38 cellular contexts compared by ENCODE assay signal in the genomic region with DNA sequence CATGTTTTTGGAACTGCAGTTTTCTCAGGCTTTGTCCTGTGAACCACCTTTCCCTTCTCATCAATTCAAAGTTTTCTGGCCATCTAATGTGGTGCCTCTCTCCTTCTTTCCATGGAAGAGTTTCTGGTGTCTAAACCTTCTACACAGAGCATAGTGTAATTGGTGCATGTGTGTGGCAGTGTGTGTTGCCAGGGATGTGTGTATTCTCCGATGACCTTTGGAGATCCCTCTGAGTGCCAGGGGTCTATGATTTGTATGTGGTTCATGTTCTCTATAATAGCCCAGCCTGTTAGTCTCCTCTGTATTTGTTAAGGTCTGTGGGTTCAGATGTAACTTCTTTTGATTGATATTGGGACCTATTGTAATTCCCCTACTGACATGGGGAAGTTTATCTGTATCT. TPM values are rescaled to one million over a fixed set of nuclear protein-coding genes. Genes with fewer than 3 reads are reported as not detected.
"Had no signal": no experiment of that assay in that cellular context is flagged by ENCODE, and none has a peak within 500 bp of the region (broad histone marks: within the 10 kb centered on the region; RNA-seq: fewer than 3 reads in every experiment).

No MANE protein-coding gene starts in this region.

- H3K27ac ChIP-seq: ascending aorta, breast epithelium, cardiac muscle cell, colonic mucosa, epithelial cell of prostate, foreskin keratinocyte, gastrocnemius medialis, WERI-Rb-1 had no signal

- H3K36me3 ChIP-seq: ascending aorta, breast epithelium, cardiac muscle cell, colonic mucosa, gastrocnemius medialis, WERI-Rb-1 had no signal

- H3K27me3 Mint-ChIP-seq: activated CD4-positive, alpha-beta memory T cell treated with anti-CD3 and anti-CD28 coated beads for 36 hours; activated CD4-positive, alpha-beta T cell treated with anti-CD3 and anti-CD28 coated beads for 36 hours; activated CD8-positive, alpha-beta memory T cell treated with anti-CD3 and anti-CD28 coated beads, Interleukin-2, amount 10 ng/mL, durations not matched to agents 7 days and 5 days; activated naive CD4-positive, alpha-beta T cell treated with anti-CD3 and anti-CD28 coated beads, Interleukin-2, amount 50 U/mL, for 24 hours; activated naive CD8-positive, alpha-beta T cell treated with anti-CD3 and anti-CD28 coated beads, Interleukin-2, amount 10 ng/mL, durations not matched to agents 7 days and 5 days; brain had no signal

- H3K27me3 ChIP-seq: ascending aorta, breast epithelium, cardiac muscle cell, colonic mucosa, foreskin keratinocyte had no signal

- H3K36me3 Mint-ChIP-seq: activated CD4-positive, alpha-beta memory T cell treated with anti-CD3 and anti-CD28 coated beads for 36 hours; activated CD8-positive, alpha-beta memory T cell treated with anti-CD3 and anti-CD28 coated beads, Interleukin-2, amount 10 ng/mL, durations not matched to agents 7 days and 5 days; activated naive CD8-positive, alpha-beta T cell treated with anti-CD3 and anti-CD28 coated beads, Interleukin-2, amount 10 ng/mL, durations not matched to agents 7 days and 5 days; brain had no signal

- ATAC-seq: activated CD4-positive, alpha-beta T cell treated with anti-CD3 and anti-CD28 coated beads for 36 hours; activated CD4-positive, CD25-positive, alpha-beta regulatory T cell treated with anti-CD3 and anti-CD28 coated beads, Interleukin-2, amount 50 U/mL, for 24 hours; activated CD8-positive, alpha-beta memory T cell treated with anti-CD3 and anti-CD28 coated beads, Interleukin-2, amount 10 ng/mL, durations not matched to agents 7 days and 5 days; activated CD8-positive, alpha-beta T cell treated with anti-CD3 and anti-CD28 coated beads, Interleukin-2, amount 10 ng/mL, durations not matched to agents 7 days and 5 days; foreskin keratinocyte; gastrocnemius medialis; T-helper 17 cell had no signal

- H3K9me3 Mint-ChIP-seq: activated B cell treated with CpG ODN at 0.5 μM for 24 hours; activated CD4-positive, alpha-beta memory T cell treated with anti-CD3 and anti-CD28 coated beads for 36 hours; activated CD4-positive, alpha-beta T cell treated with anti-CD3 and anti-CD28 coated beads, Interleukin-2, amount 10 ng/mL, durations not matched to agents 24 days and 14 days; activated naive CD4-positive, alpha-beta T cell treated with anti-CD3 and anti-CD28 coated beads for 36 hours; activated naive CD4-positive, alpha-beta T cell treated with anti-CD3 and anti-CD28 coated beads, Interleukin-2, amount 50 U/mL, for 24 hours; activated naive CD8-positive, alpha-beta T cell treated with anti-CD3 and anti-CD28 coated beads, Interleukin-2, amount 10 ng/mL, durations not matched to agents 7 days and 5 days; activated T-helper 1 cell treated with anti-CD3 and anti-CD28 coated beads, Interleukin-12 subunit alpha, Interleukin-12 subunit beta, Interleukin-2, Interleukin-4 antibody, amounts not matched to agents 30 ng/mL and 10 ng/mL and 1 ng/mL, durations not matched to agents 14 hours and 24 hours and 36 hours; activated T-helper 2 cell treated with anti-CD3 and anti-CD28 coated beads, Interferon-gamma antibody, Interleukin-2, Interleukin-4, amounts not matched to agents 10 μg/mL and 5 μg/mL and 100 μg/mL, durations not matched to agents 14 hours and 24 hours and 36 hours; brain; T-helper 2 cell treated with Interferon-gamma antibody and Interleukin-4, amounts not matched to agents 5 μg/mL and 100 μg/mL, for 36 hours had no signal

- FAIRE-seq: endometrium, endothelial cell of umbilical vein had no signal

- H3K27ac Mint-ChIP-seq: activated B cell treated with CpG ODN at 0.5 μM for 24 hours; activated CD4-positive, alpha-beta memory T cell treated with anti-CD3 and anti-CD28 coated beads for 36 hours; activated CD4-positive, alpha-beta T cell treated with anti-CD3 and anti-CD28 coated beads for 36 hours; activated CD4-positive, alpha-beta T cell treated with anti-CD3 and anti-CD28 coated beads, Interleukin-2, amount 10 ng/mL, durations not matched to agents 24 days and 14 days; activated CD8-positive, alpha-beta memory T cell treated with anti-CD3 and anti-CD28 coated beads, Interleukin-2, amount 10 ng/mL, durations not matched to agents 7 days and 5 days; activated CD8-positive, alpha-beta T cell treated with anti-CD3 and anti-CD28 coated beads, Interleukin-2, amount 10 ng/mL, durations not matched to agents 7 days and 5 days; activated naive CD4-positive, alpha-beta T cell treated with anti-CD3 and anti-CD28 coated beads for 36 hours; activated naive CD4-positive, alpha-beta T cell treated with anti-CD3 and anti-CD28 coated beads, Interleukin-2, amount 50 U/mL, for 24 hours; activated naive CD8-positive, alpha-beta T cell treated with anti-CD3 and anti-CD28 coated beads, Interleukin-2, amount 10 ng/mL, durations not matched to agents 7 days and 5 days; activated T-helper 1 cell treated with anti-CD3 and anti-CD28 coated beads, Interleukin-12 subunit alpha, Interleukin-12 subunit beta, Interleukin-2, Interleukin-4 antibody, amounts not matched to agents 30 ng/mL and 10 ng/mL and 1 ng/mL, durations not matched to agents 14 hours and 24 hours and 36 hours; activated T-helper 2 cell treated with anti-CD3 and anti-CD28 coated beads, Interferon-gamma antibody, Interleukin-2, Interleukin-4, amounts not matched to agents 10 μg/mL and 5 μg/mL and 100 μg/mL, durations not matched to agents 14 hours and 24 hours and 36 hours; brain; T-helper 17 cell; T-helper 2 cell treated with Interferon-gamma antibody and Interleukin-4, amounts not matched to agents 5 μg/mL and 100 μg/mL, for 36 hours had no signal

- H3K4me3 Mint-ChIP-seq: activated B cell treated with CpG ODN at 0.5 μM for 24 hours; activated CD4-positive, alpha-beta memory T cell treated with anti-CD3 and anti-CD28 coated beads for 36 hours; activated CD4-positive, alpha-beta T cell treated with anti-CD3 and anti-CD28 coated beads for 36 hours; activated CD4-positive, alpha-beta T cell treated with anti-CD3 and anti-CD28 coated beads, Interleukin-2, amount 10 ng/mL, durations not matched to agents 24 days and 14 days; activated CD8-positive, alpha-beta memory T cell treated with anti-CD3 and anti-CD28 coated beads, Interleukin-2, amount 10 ng/mL, durations not matched to agents 7 days and 5 days; activated CD8-positive, alpha-beta T cell treated with anti-CD3 and anti-CD28 coated beads, Interleukin-2, amount 10 ng/mL, durations not matched to agents 7 days and 5 days; activated naive CD4-positive, alpha-beta T cell treated with anti-CD3 and anti-CD28 coated beads for 36 hours; activated naive CD4-positive, alpha-beta T cell treated with anti-CD3 and anti-CD28 coated beads, Interleukin-2, amount 50 U/mL, for 24 hours; activated naive CD8-positive, alpha-beta T cell treated with anti-CD3 and anti-CD28 coated beads, Interleukin-2, amount 10 ng/mL, durations not matched to agents 7 days and 5 days; activated T-helper 1 cell treated with anti-CD3 and anti-CD28 coated beads, Interleukin-12 subunit alpha, Interleukin-12 subunit beta, Interleukin-2, Interleukin-4 antibody, amounts not matched to agents 30 ng/mL and 10 ng/mL and 1 ng/mL, durations not matched to agents 14 hours and 24 hours and 36 hours; brain; T-helper 17 cell; T-helper 2 cell treated with Interferon-gamma antibody and Interleukin-4, amounts not matched to agents 5 μg/mL and 100 μg/mL, for 36 hours had no signal

- H3K4me3 ChIP-seq: ascending aorta, breast epithelium, cardiac muscle cell, colonic mucosa, gastrocnemius medialis had no signal

- H3K4me1 Mint-ChIP-seq: activated B cell treated with CpG ODN at 0.5 μM for 24 hours; activated CD4-positive, alpha-beta T cell treated with anti-CD3 and anti-CD28 coated beads, Interleukin-2, amount 10 ng/mL, durations not matched to agents 24 days and 14 days; activated CD8-positive, alpha-beta memory T cell treated with anti-CD3 and anti-CD28 coated beads, Interleukin-2, amount 10 ng/mL, durations not matched to agents 7 days and 5 days; activated naive CD8-positive, alpha-beta T cell treated with anti-CD3 and anti-CD28 coated beads, Interleukin-2, amount 10 ng/mL, durations not matched to agents 7 days and 5 days; brain; T-helper 17 cell had no signal

- H3K9me3 ChIP-seq: ascending aorta, breast epithelium, colonic mucosa, gastrocnemius medialis had no signal

- H3K4me1 ChIP-seq: ascending aorta, breast epithelium, colonic mucosa, foreskin keratinocyte, gastrocnemius medialis had no signal

- DNase-seq: activated B cell treated with CpG ODN at 0.5 μM for 24 hours; activated CD4-positive, alpha-beta memory T cell treated with anti-CD3 and anti-CD28 coated beads for 36 hours; activated CD4-positive, alpha-beta T cell treated with anti-CD3 and anti-CD28 coated beads for 36 hours; activated CD4-positive, alpha-beta T cell treated with anti-CD3 and anti-CD28 coated beads, Interleukin-2, amount 10 ng/mL, durations not matched to agents 24 days and 14 days; activated CD8-positive, alpha-beta memory T cell treated with anti-CD3 and anti-CD28 coated beads, Interleukin-2, amount 10 ng/mL, durations not matched to agents 7 days and 5 days; activated CD8-positive, alpha-beta memory T cell treated with anti-CD3 and anti-CD28 coated beads, Interleukin-2, amount 50 U/mL, for 4 hours; activated CD8-positive, alpha-beta T cell treated with anti-CD3 and anti-CD28 coated beads, Interleukin-2, amount 10 ng/mL, durations not matched to agents 7 days and 5 days; activated effector memory CD4-positive, alpha-beta T cell treated with anti-CD3 and anti-CD28 coated beads, Interleukin-2, amount 50 U/mL, for 16 hours; activated naive CD4-positive, alpha-beta T cell treated with anti-CD3 and anti-CD28 coated beads for 36 hours; activated naive CD8-positive, alpha-beta T cell treated with anti-CD3 and anti-CD28 coated beads, Interleukin-2, amount 10 ng/mL, durations not matched to agents 7 days and 5 days; activated T-cell treated with anti-CD3 and anti-CD28 coated beads, Interleukin-2, amount 50 U/mL, for 1 hour; activated T-cell treated with anti-CD3 and anti-CD28 coated beads, Interleukin-2, amount 50 U/mL, for 48 hours; central memory CD4-positive, alpha-beta T cell; cerebellar nuclear complex; colonic mucosa; effector CD8-positive, alpha-beta T cell; foreskin keratinocyte; gastrocnemius medialis; glutamatergic neuron; T-helper 1 cell; T-helper 17 cell; T1000; WERI-Rb-1 had no signal

RNA-seq across cellular contexts. Expression of a gene that starts 1.5 kb away (rescaled TPM):
- total RNA-seq: activated B cell treated with CpG ODN at 0.5 μM for 24 hours; activated CD4-positive, alpha-beta memory T cell treated with anti-CD3 and anti-CD28 coated beads for 36 hours; activated CD4-positive, alpha-beta T cell treated with anti-CD3 and anti-CD28 coated beads for 36 hours; activated CD4-positive, alpha-beta T cell treated with anti-CD3 and anti-CD28 coated beads, Interleukin-2, amount 10 ng/mL, durations not matched to agents 24 days and 14 days; activated CD8-positive, alpha-beta memory T cell treated with anti-CD3 and anti-CD28 coated beads for 36 hours; activated CD8-positive, alpha-beta memory T cell treated with anti-CD3 and anti-CD28 coated beads, Interleukin-2, amount 10 ng/mL, durations not matched to agents 7 days and 5 days; activated naive CD4-positive, alpha-beta T cell treated with anti-CD3 and anti-CD28 coated beads for 36 hours; activated T-helper 1 cell treated with anti-CD3 and anti-CD28 coated beads, Interleukin-12 subunit alpha, Interleukin-12 subunit beta, Interleukin-2, Interleukin-4 antibody, amounts not matched to agents 30 ng/mL and 10 ng/mL and 1 ng/mL, durations not matched to agents 14 hours and 24 hours and 36 hours; activated T-helper 2 cell treated with anti-CD3 and anti-CD28 coated beads, Interferon-gamma antibody, Interleukin-2, Interleukin-4, amounts not matched to agents 10 μg/mL and 5 μg/mL and 100 μg/mL, durations not matched to agents 14 hours and 24 hours and 36 hours; ascending aorta; cardiac muscle cell; colonic mucosa; dermis microvascular lymphatic vessel endothelial cell; endothelial cell of umbilical vein; foreskin keratinocyte; gastrocnemius medialis had no signal
- polyA plus RNA-seq: cardiac muscle cell, endothelial cell of umbilical vein, esophagus, foreskin keratinocyte had no signal

RNA-seq across cellular contexts. Expression of a gene that starts 32.9 kb away (rescaled TPM):
- total RNA-seq: activated B cell treated with CpG ODN at 0.5 μM for 24 hours; activated CD4-positive, alpha-beta memory T cell treated with anti-CD3 and anti-CD28 coated beads for 36 hours; activated CD4-positive, alpha-beta T cell treated with anti-CD3 and anti-CD28 coated beads for 36 hours; activated CD4-positive, alpha-beta T cell treated with anti-CD3 and anti-CD28 coated beads, Interleukin-2, amount 10 ng/mL, durations not matched to agents 24 days and 14 days; activated CD8-positive, alpha-beta memory T cell treated with anti-CD3 and anti-CD28 coated beads for 36 hours; activated CD8-positive, alpha-beta memory T cell treated with anti-CD3 and anti-CD28 coated beads, Interleukin-2, amount 10 ng/mL, durations not matched to agents 7 days and 5 days; activated CD8-positive, alpha-beta T cell treated with anti-CD3 and anti-CD28 coated beads, Interleukin-2, amount 10 ng/mL, durations not matched to agents 7 days and 5 days; activated naive CD4-positive, alpha-beta T cell treated with anti-CD3 and anti-CD28 coated beads for 36 hours; activated naive CD8-positive, alpha-beta T cell treated with anti-CD3 and anti-CD28 coated beads, Interleukin-2, amount 10 ng/mL, durations not matched to agents 7 days and 5 days; activated T-helper 1 cell treated with anti-CD3 and anti-CD28 coated beads, Interleukin-12 subunit alpha, Interleukin-12 subunit beta, Interleukin-2, Interleukin-4 antibody, amounts not matched to agents 30 ng/mL and 10 ng/mL and 1 ng/mL, durations not matched to agents 14 hours and 24 hours and 36 hours; activated T-helper 2 cell treated with anti-CD3 and anti-CD28 coated beads, Interferon-gamma antibody, Interleukin-2, Interleukin-4, amounts not matched to agents 10 μg/mL and 5 μg/mL and 100 μg/mL, durations not matched to agents 14 hours and 24 hours and 36 hours; ascending aorta; cardiac muscle cell; colonic mucosa; dermis microvascular lymphatic vessel endothelial cell; endothelial cell of umbilical vein; foreskin keratinocyte; gastrocnemius medialis had no signal
- polyA plus RNA-seq: cardiac muscle cell, endothelial cell of umbilical vein, esophagus, foreskin keratinocyte had no signal

RNA-seq across cellular contexts. Expression of a gene that starts 36.1 kb away (rescaled TPM):
- total RNA-seq: activated B cell treated with CpG ODN at 0.5 μM for 24 hours; activated T-helper 1 cell treated with anti-CD3 and anti-CD28 coated beads, Interleukin-12 subunit alpha, Interleukin-12 subunit beta, Interleukin-2, Interleukin-4 antibody, amounts not matched to agents 30 ng/mL and 10 ng/mL and 1 ng/mL, durations not matched to agents 14 hours and 24 hours and 36 hours; ascending aorta; dermis microvascular lymphatic vessel endothelial cell; endothelial cell of umbilical vein; gastrocnemius medialis had no signal
